8 cellular contexts compared by ENCODE assay signal in the genomic region with DNA sequence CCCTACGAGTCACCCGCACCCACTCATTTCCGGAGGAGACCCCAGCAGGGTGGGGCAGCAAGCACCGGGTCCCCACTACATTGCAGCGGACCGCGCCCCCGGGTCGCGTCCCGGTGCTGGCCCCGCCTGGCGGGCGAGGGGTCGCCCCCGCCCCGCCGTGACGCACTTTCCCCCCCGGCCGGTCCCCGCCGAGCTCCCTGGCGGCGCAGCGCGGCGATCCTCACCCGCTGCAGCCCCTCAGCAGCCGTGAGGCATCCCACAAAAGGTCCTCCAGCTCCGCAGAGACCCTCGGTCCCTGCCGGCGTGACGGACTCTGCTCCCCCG.
DNase-seq lines count a peak whose midpoint lies in the region; ATAC-seq and TF ChIP-seq lines count a peak whose summit lies in the region.

No MANE protein-coding gene starts in this region.

- H3K27ac ChIP-seq in ectodermal cell (ENCODE audit: insufficient read depth, low read depth, low read length, poor library complexity, severe bottlenecking) (no peak overlapping the region), mesendoderm (ENCODE audit: low read depth, low read length) (peak overlapping the region; percentile 50), tibial nerve (peak overlapping the region; percentile 37 to 92 (median 88))

- H3K4me3 Mint-ChIP-seq in T-helper 1 cell treated with Interleukin-12 subunit alpha and Interleukin-12 subunit beta and Interleukin-4 antibody, amounts not matched to agents 30 μg/mL and 1 μg/mL, for 36 hours = peak overlapping the region; percentile 74

- H3K27me3 Mint-ChIP-seq in T-helper 1 cell treated with Interleukin-12 subunit alpha and Interleukin-12 subunit beta and Interleukin-4 antibody, amounts not matched to agents 30 μg/mL and 1 μg/mL, for 36 hours (ENCODE audit: low read depth) = peaks cover 90% of the 10 kb centered on the region

- H4K8ac ChIP-seq in mesendoderm (ENCODE audit: low read depth, low read length) = no peak overlapping the region

- TF ChIP-seq EP300 in tibial nerve (IDR thresholded peaks at IDR 0.05) = no peak

- no peak for TF ChIP-seq CTCF in tibial nerve (IDR thresholded peaks at IDR 0.05)

- peaks cover 8% of the 10 kb centered on the region for H3K79me2 ChIP-seq in mesendoderm (ENCODE audit: control insufficient read depth, insufficient read depth, low read length)

- H2AK5ac ChIP-seq in mesendoderm (ENCODE audit: low read length) = no peak overlapping the region

- peaks cover 17% of the 10 kb centered on the region for H3K4me1 ChIP-seq in ectodermal cell (ENCODE audit: control insufficient read depth, insufficient read depth, low read length)
- H3K4me1 ChIP-seq in mesendoderm (ENCODE audit: control insufficient read depth, low read depth, low read length) = peaks cover 23% of the 10 kb centered on the region
- H3K4me1 ChIP-seq in tibial nerve = peaks cover 0 to 57% (median 7%) of the 10 kb centered on the region in 4 donors

- H3K36me3 Mint-ChIP-seq in T-helper 1 cell treated with Interleukin-12 subunit alpha and Interleukin-12 subunit beta and Interleukin-4 antibody, amounts not matched to agents 30 μg/mL and 1 μg/mL, for 36 hours (ENCODE audit: low read depth) = no peaks in the 10 kb centered on the region

- peak; percentile 18 for ATAC-seq in HG02884 (IDR thresholded peaks at IDR 0.05; ENCODE audit: unreplicated experiment)

- DNase-seq in NCI-H748 treated with DMSO at 0.1 percent for 48 hours (lab: John Stamatoyannopoulos, UW) (peak; percentile 22), NCI-H748 (lab: John Stamatoyannopoulos, UW; ENCODE audit: unreplicated experiment) (no peak), mesendoderm (no peak), tibial nerve (ENCODE audit: low spot score in 2 of 2) (no peak), GDM1 (lab: John Stamatoyannopoulos, UW) (no peak)

- H4K5ac ChIP-seq in mesendoderm (ENCODE audit: low read length) = no peak overlapping the region

- H3K9me3 ChIP-seq in ectodermal cell (ENCODE audit: control insufficient read depth, low read length) (no peaks in the 10 kb centered on the region), tibial nerve (no peaks in the 10 kb centered on the region)

- no peaks in the 10 kb centered on the region for H3K9me3 Mint-ChIP-seq in T-helper 1 cell treated with Interleukin-12 subunit alpha and Interleukin-12 subunit beta and Interleukin-4 antibody, amounts not matched to agents 30 μg/mL and 1 μg/mL, for 36 hours

- no peak overlapping the region for H3K27ac Mint-ChIP-seq in T-helper 1 cell treated with Interleukin-12 subunit alpha and Interleukin-12 subunit beta and Interleukin-4 antibody, amounts not matched to agents 30 μg/mL and 1 μg/mL, for 36 hours

- H3K4me1 Mint-ChIP-seq in T-helper 1 cell treated with Interleukin-12 subunit alpha and Interleukin-12 subunit beta and Interleukin-4 antibody, amounts not matched to agents 30 μg/mL and 1 μg/mL, for 36 hours (ENCODE audit: low read depth) = peaks cover 5% of the 10 kb centered on the region

- no peaks in the 10 kb centered on the region for H3K36me3 ChIP-seq in ectodermal cell (ENCODE audit: control insufficient read depth, insufficient read depth, low read length)
- no peaks in the 10 kb centered on the region for H3K36me3 ChIP-seq in mesendoderm (ENCODE audit: control insufficient read depth, insufficient read depth, low read length)
- H3K36me3 ChIP-seq in tibial nerve = no peaks in the 10 kb centered on the region

- H3K9ac ChIP-seq in mesendoderm (ENCODE audit: low read length) = peak overlapping the region; percentile 82

- peak overlapping the region; percentile 95 for H3K56ac ChIP-seq in mesendoderm (ENCODE audit: low read length)

- H2BK15ac ChIP-seq in mesendoderm (replicated peaks; ENCODE audit: low read depth) = no peak overlapping the region

- H2BK5ac ChIP-seq in mesendoderm (ENCODE audit: low read length) = no peak overlapping the region

- peaks cover 9% of the 10 kb centered on the region for H3K79me1 ChIP-seq in mesendoderm (ENCODE audit: low read length)

- H3K4me2 ChIP-seq in mesendoderm (ENCODE audit: low read length) = peak overlapping the region; percentile 96

- TF ChIP-seq POLR2A in tibial nerve (IDR thresholded peaks at IDR 0.05) = no peak

- no peak overlapping the region for H2BK120ac ChIP-seq in mesendoderm (ENCODE audit: low read depth, low read length)

- H3K27me3 ChIP-seq in ectodermal cell (ENCODE audit: control insufficient read depth, insufficient read depth, low read length, poor library complexity, severe bottlenecking) = peaks cover 51% of the 10 kb centered on the region
- H3K27me3 ChIP-seq in mesendoderm (ENCODE audit: insufficient read depth, low read length, poor library complexity) = peaks cover 11% of the 10 kb centered on the region
- no peaks in the 10 kb centered on the region for H3K27me3 ChIP-seq in tibial nerve

- H3K4ac ChIP-seq in mesendoderm (ENCODE audit: low read depth, low read length) = no peak overlapping the region

- 0% methylated on average over 36 of the region's 36 CpGs for WGBS in ectodermal cell, 2 experiments
- WGBS in mesendoderm (ENCODE audit: extremely low coverage, insufficient coverage, low lambda C conversion rate) = no CpG with 5 or more reads among the region's 36 CpGs
- 1 to 2% methylated on average over 16 to 32 of the region's 36 CpGs for WGBS in tibial nerve, 2 donors

- H3K4me3 ChIP-seq in ectodermal cell (ENCODE audit: insufficient read depth, low read depth, low read length) (peak overlapping the region; percentile 66), mesendoderm (ENCODE audit: low read length) (peak overlapping the region; percentile 70), tibial nerve (peak overlapping the region; percentile 44 to 95 (median 77))

- H3K23ac ChIP-seq in mesendoderm (ENCODE audit: low read length) = no peak overlapping the region

- peak overlapping the region; percentile 42 for H3K18ac ChIP-seq in mesendoderm (ENCODE audit: low read length)
